ENCODE assay signal across 22 cellular contexts in genomic region chr7:4527988-4528641, GRCh38.
"Had no signal": no experiment of that assay in that cellular context is flagged by ENCODE, and none has a peak within 500 bp of the region (broad histone marks: within the 10 kb centered on the region; RNA-seq: fewer than 3 reads in every experiment).

No MANE protein-coding gene starts in this region.

- H3K9me3 Mint-ChIP-seq: natural killer cell treated with Interleukin-12 subunit alpha and Interleukin-12 subunit beta and Interleukin-15 and Interleukin-18, amount 100 ng/mL, for 72 hours; stimulated activated naive CD8-positive, alpha-beta T cell treated with anti-CD3 and anti-CD28 coated beads, Interleukin-15, amount 100 ng/mL, for 72 hours had no signal

- H3K36me3 ChIP-seq: esophagus squamous epithelium, gastroesophageal sphincter, left ventricle myocardium inferior, lower lobe of right lung, neural progenitor cell, ovary, tibial nerve had no signal

- ATAC-seq: gastroesophageal sphincter; lower lobe of right lung; natural killer cell treated with Interleukin-12 subunit alpha and Interleukin-12 subunit beta and Interleukin-15 and Interleukin-18, amount 100 ng/mL, for 72 hours; right cardiac atrium; stimulated activated memory B cell treated with anti-CD40 and anti-IgM and Interleukin-4, amounts not matched to agents 10 μg/mL and 1 μg/mL and 100 μg/mL, for 72 hours; stimulated activated naive CD8-positive, alpha-beta T cell treated with anti-CD3 and anti-CD28 coated beads, Interleukin-15, amount 100 ng/mL, for 72 hours had no signal

- H3K27ac Mint-ChIP-seq: memory B cell; mesothelial cell of epicardium; natural killer cell treated with Interleukin-12 subunit alpha and Interleukin-12 subunit beta and Interleukin-15 and Interleukin-18, amount 100 ng/mL, for 72 hours; neural progenitor cell; progenitor cell of endocrine pancreas; stimulated activated memory B cell treated with anti-CD40 and anti-IgM and Interleukin-4, amounts not matched to agents 10 μg/mL and 1 μg/mL and 100 μg/mL, for 72 hours had no signal

- H3K4me1 Mint-ChIP-seq: mesothelial cell of epicardium; stimulated activated naive CD8-positive, alpha-beta T cell treated with anti-CD3 and anti-CD28 coated beads, Interleukin-15, amount 100 ng/mL, for 72 hours had no signal

- H3K27ac ChIP-seq: esophagus squamous epithelium, gastroesophageal sphincter, left ventricle myocardium inferior, lower lobe of right lung, neural progenitor cell, ovary, testis, tibial nerve had no signal

- H3K4me1 ChIP-seq: esophagus squamous epithelium, gastroesophageal sphincter, left ventricle myocardium inferior, lower lobe of right lung, testis, tibial nerve had no signal

- H3K9me3 ChIP-seq: esophagus squamous epithelium, gastroesophageal sphincter, left ventricle myocardium inferior, lower lobe of right lung, ovary, testis had no signal

- H3K4me3 Mint-ChIP-seq: memory B cell; mesothelial cell of epicardium; natural killer cell treated with Interleukin-12 subunit alpha and Interleukin-12 subunit beta and Interleukin-15 and Interleukin-18, amount 100 ng/mL, for 72 hours; neural progenitor cell; stimulated activated memory B cell treated with anti-CD40 and anti-IgM and Interleukin-4, amounts not matched to agents 10 μg/mL and 1 μg/mL and 100 μg/mL, for 72 hours; stimulated activated naive CD8-positive, alpha-beta T cell treated with anti-CD3 and anti-CD28 coated beads, Interleukin-15, amount 100 ng/mL, for 72 hours had no signal

- DNase-seq: dermis blood vessel endothelial cell; esophagus squamous epithelium; foreskin fibroblast; glutamatergic neuron; islet precursor cell; left ventricle myocardium inferior; lower lobe of right lung; nucleus accumbens; ovary; right cardiac atrium; stimulated activated CD4-positive, alpha-beta T cell treated with anti-CD3 and anti-CD28 coated beads, Interleukin-2, amount 100 ng/mL, for 48 hours; stimulated activated naive CD8-positive, alpha-beta T cell treated with anti-CD3 and anti-CD28 coated beads, Interleukin-15, amount 100 ng/mL, for 72 hours; testis had no signal

- H3K4me3 ChIP-seq: esophagus squamous epithelium, gastroesophageal sphincter, left ventricle myocardium inferior, lower lobe of right lung, neural progenitor cell, ovary, smooth muscle cell, testis, tibial nerve had no signal

- H3K27me3 ChIP-seq: neural progenitor cell, ovary, testis, tibial nerve had no signal

- H3K36me3 Mint-ChIP-seq: mesothelial cell of epicardium; natural killer cell treated with Interleukin-12 subunit alpha and Interleukin-12 subunit beta and Interleukin-15 and Interleukin-18, amount 100 ng/mL, for 72 hours; neural progenitor cell; stimulated activated memory B cell treated with anti-CD40 and anti-IgM and Interleukin-4, amounts not matched to agents 10 μg/mL and 1 μg/mL and 100 μg/mL, for 72 hours had no signal
